8 cellular contexts compared by ENCODE assay signal in genomic region chr17:28718317-28718672, GRCh38. TPM values are rescaled to one million over a fixed set of nuclear protein-coding genes. Genes with fewer than 3 reads are reported as not detected.
DNase-seq lines count a peak whose midpoint lies in the region; ATAC-seq and TF ChIP-seq lines count a peak whose summit lies in the region.

No MANE protein-coding gene starts in this region.

- H3K4me3 ChIP-seq in astrocyte of the cerebellum (ENCODE audit: low read depth, low read length) (peak overlapping the region; percentile 82), liver (ENCODE audit: low read depth in 1 of 3, low read length in 3 of 3) (no peak overlapping the region), transverse colon (peak overlapping the region in 3 of 4 donors; percentile 37 to 56 (median 49))

- peaks cover 32% of the 10 kb centered on the region for H3K36me3 Mint-ChIP-seq in activated naive CD4-positive, alpha-beta T cell treated with anti-CD3 and anti-CD28 coated beads, Interleukin-2, amount 10 ng/mL, durations not matched to agents 7 days and 5 days

- H3K9ac ChIP-seq in liver (ENCODE audit: low read depth in 1 of 2, low read length in 2 of 2): no peak overlapping the region

- ATAC-seq in HG02588 (IDR thresholded peaks at IDR 0.05; ENCODE audit: unreplicated experiment) (no peak), HG03159 (IDR thresholded peaks at IDR 0.05; ENCODE audit: unreplicated experiment) (no peak), HG03025 (IDR thresholded peaks at IDR 0.05; ENCODE audit: low FRiP score, unreplicated experiment) (no peak)

- peaks cover 7 to 27% (median 17%) of the 10 kb centered on the region in 4 donors for H3K4me1 ChIP-seq in liver (ENCODE audit: control insufficient read depth in 4 of 4, insufficient read depth in 4 of 4, low read length in 3 of 4)
- peaks cover 30 to 58% (median 42%) of the 10 kb centered on the region in 4 donors for H3K4me1 ChIP-seq in transverse colon

- peaks cover 56% of the 10 kb centered on the region for H3K27me3 Mint-ChIP-seq in activated naive CD4-positive, alpha-beta T cell treated with anti-CD3 and anti-CD28 coated beads, Interleukin-2, amount 10 ng/mL, durations not matched to agents 7 days and 5 days

- H3K9me3 ChIP-seq in liver (ENCODE audit: control insufficient read depth in 4 of 4, low read length in 3 of 4) (no peaks in the 10 kb centered on the region), transverse colon (no peaks in the 10 kb centered on the region)

- no peaks in the 10 kb centered on the region for H3K9me3 Mint-ChIP-seq in activated naive CD4-positive, alpha-beta T cell treated with anti-CD3 and anti-CD28 coated beads, Interleukin-2, amount 10 ng/mL, durations not matched to agents 7 days and 5 days

- in situ Hi-C loops in astrocyte of the cerebellum (cut with HindIII; ENCODE audit: low sequenced_read_pairs) (no loop called here), transverse colon (cut with MboI; ENCODE audit: low pct_ligation_motif_present in 1 of 4, low pct_unique_long_range_greater_than_20kb in 1 of 4, low sequenced_read_pairs in 3 of 4) (no loop called here)

- no peak for DNase-seq in activated naive CD4-positive, alpha-beta T cell treated with anti-CD3 and anti-CD28 coated beads, Interleukin-2, amount 10 ng/mL, durations not matched to agents 7 days and 5 days
- no peak for DNase-seq in activated naive CD4-positive, alpha-beta T cell treated with anti-CD3 and anti-CD28 coated beads, Interleukin-2, amount 50 U/mL, for 16 hours
- no peak for DNase-seq in astrocyte of the cerebellum (ENCODE audit: low read depth)
- DNase-seq in transverse colon: no peak

- CTCF ChIA-PET in activated naive CD4-positive, alpha-beta T cell treated with anti-CD3 and anti-CD28 coated beads, Interleukin-2, amount 10 ng/mL, durations not matched to agents 7 days and 5 days (lab: Charles Lee): interaction anchor here (3.9 kb wide), 1 partner anchor 235 kb away, joined by 11 read pairs; no protein-coding TSS in a partner anchor

- H3K27me3 ChIP-seq in liver (ENCODE audit: control insufficient read depth in 4 of 4, insufficient read depth in 4 of 4, low read length in 3 of 4) (no peaks in the 10 kb centered on the region), transverse colon (peaks cover 14% of the 10 kb centered on the region)

- peak overlapping the region; percentile 4 for H3K27ac Mint-ChIP-seq in activated naive CD4-positive, alpha-beta T cell treated with anti-CD3 and anti-CD28 coated beads, Interleukin-2, amount 10 ng/mL, durations not matched to agents 7 days and 5 days

- 67% methylated on average over 11 of the region's 11 CpGs for WGBS in liver
- 48 to 64% methylated on average over 1 to 11 of the region's 11 CpGs for WGBS in transverse colon (ENCODE audit: low coverage in 1 of 2), 2 donors

- H3K4me1 Mint-ChIP-seq in activated naive CD4-positive, alpha-beta T cell treated with anti-CD3 and anti-CD28 coated beads, Interleukin-2, amount 10 ng/mL, durations not matched to agents 7 days and 5 days: peaks cover 48% of the 10 kb centered on the region

- TF ChIP-seq CTCF in astrocyte of the cerebellum (IDR thresholded peaks at IDR 0.05; ENCODE audit: low read depth, low read length, missing control alignments): no peak
- TF ChIP-seq CTCF in liver (IDR thresholded peaks at IDR 0.05; ENCODE audit: low read depth, low read length, missing input control): no peak
- TF ChIP-seq CTCF in transverse colon (IDR thresholded peaks at IDR 0.05): no peak

- TF ChIP-seq EP300 in transverse colon (IDR thresholded peaks at IDR 0.05; ENCODE audit: low read depth): no peak

- peaks cover 7 to 17% (median 12%) of the 10 kb centered on the region in 4 donors for H3K36me3 ChIP-seq in liver (ENCODE audit: control insufficient read depth in 4 of 4, insufficient read depth in 3 of 4, low read depth in 1 of 4, low read length in 3 of 4)
- peaks cover 0 to 12% (median 6%) of the 10 kb centered on the region in 4 donors for H3K36me3 ChIP-seq in transverse colon

- intact Hi-C loops in transverse colon (cut with DNase I; ENCODE audit: low total_unique reads): no loop called here

- no peak for TF ChIP-seq RAD21 in liver (IDR thresholded peaks at IDR 0.05)

- H3K4me3 Mint-ChIP-seq in activated naive CD4-positive, alpha-beta T cell treated with anti-CD3 and anti-CD28 coated beads, Interleukin-2, amount 10 ng/mL, durations not matched to agents 7 days and 5 days: peak overlapping the region; percentile 68

- no peak for TF ChIP-seq POLR2A in transverse colon (IDR thresholded peaks at IDR 0.05)

- H3K27ac ChIP-seq in liver (ENCODE audit: low read depth in 1 of 2, low read length in 2 of 2): peak overlapping the region; percentile 60 to 70
- peak overlapping the region; percentile 85 to 91 (median 88) for H3K27ac ChIP-seq in transverse colon

TF ChIP-seq in liver, 16 proteins besides CTCF, POLR2A, EP300 and RAD21:
- TF ChIP-seq TAF1 (conservative IDR thresholded peaks at IDR 0.05) (no peak), FOXA1 (IDR thresholded peaks at IDR 0.05) (no peak), REST (IDR thresholded peaks at IDR 0.05) (no peak), HNF4G (IDR thresholded peaks at IDR 0.05) (no peak), ATF3 (IDR thresholded peaks at IDR 0.05) (no peak), RXRA (IDR thresholded peaks at IDR 0.05) (no peak), EGR1 (IDR thresholded peaks at IDR 0.05; ENCODE audit: low read depth in 2 of 2) (no peak), GABPA (IDR thresholded peaks at IDR 0.05 in 1 of 2, conservative IDR thresholded peaks at IDR 0.05 in 1 of 2) (no peak), NR2F2 (IDR thresholded peaks at IDR 0.05) (no peak), JUND (IDR thresholded peaks at IDR 0.05) (no peak), ZBTB33 (IDR thresholded peaks at IDR 0.05) (no peak), FOXA2 (IDR thresholded peaks at IDR 0.05) (no peak), SP1 (IDR thresholded peaks at IDR 0.05) (no peak), YY1 (IDR thresholded peaks at IDR 0.05) (no peak), HNF4A (conservative IDR thresholded peaks at IDR 0.05) (no peak)
- TF ChIP-seq, protein P1, sequence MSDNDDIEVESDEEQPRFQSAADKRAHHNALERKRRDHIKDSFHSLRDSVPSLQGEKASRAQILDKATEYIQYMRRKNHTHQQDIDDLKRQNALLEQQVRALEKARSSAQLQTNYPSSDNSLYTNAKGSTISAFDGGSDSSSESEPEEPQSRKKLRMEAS (IDR thresholded peaks at IDR 0.05): no peak

RNA-seq across cellular contexts. Expression of gene RAB34, which starts 0.6 kb away (rescaled TPM):
- total RNA-seq in liver: 10 to 100 TPM in 1 of 2 donors, 1 to 10 TPM in 1; 5.6 to 14.3 TPM
- polyA plus RNA-seq in liver: 1 to 10 TPM; 4.5 to 9.6 TPM
- 10 to 100 TPM; 41.1 to 60.5 (median 50.0) TPM for total RNA-seq in transverse colon

RNA-seq across cellular contexts. Expression of gene RPL23A, which starts 1.5 kb away (rescaled TPM):
- total RNA-seq in liver: 100 to 1,000 TPM; 106 to 189 TPM
- polyA plus RNA-seq in liver: 100 to 1,000 TPM; 484 to 507 TPM
- 100 to 1,000 TPM; 238 to 385 (median 342) TPM for total RNA-seq in transverse colon

RNA-seq across cellular contexts. Expression of gene PROCA1, which starts 6.6 kb away (rescaled TPM):
- total RNA-seq in liver: under 1 TPM; 0.25 to 0.65 TPM
- polyA plus RNA-seq in liver: under 1 TPM; 0.16 to 0.44 TPM
- 1 to 10 TPM in 2 of 4 donors, under 1 TPM in 1, not detected in 1; 0.96 to 2.9 (median 1.4) TPM for total RNA-seq in transverse colon

RNA-seq across cellular contexts. Expression of gene TLCD1, which starts 7.7 kb away (rescaled TPM):
- total RNA-seq in liver (1 to 10 TPM; 4.4 to 7.9 TPM), transverse colon (10 to 100 TPM in 1 of 4 donors, 1 to 10 TPM in 1, not detected in 2; 5.6 to 11.5 TPM)
- 1 to 10 TPM; 5.1 to 8.8 TPM for polyA plus RNA-seq in liver

RNA-seq across cellular contexts. Expression of gene NEK8, which starts 10.3 kb away (rescaled TPM):
- 1 to 10 TPM; 6.3 to 7.8 TPM for total RNA-seq in liver
- polyA plus RNA-seq in liver: 1 to 10 TPM; 1.7 to 2.7 TPM
- total RNA-seq in transverse colon: 10 to 100 TPM in 1 of 4 donors, 1 to 10 TPM in 3; 5.7 to 52.3 (median 8.3) TPM

Comparison
In these comparisons a context has a peak if more than half of its experiments do, and no peak if none do; other contexts are left out.
1. H3K4me3 ChIP-seq: peak in astrocyte of the cerebellum (single experiment) and transverse colon (3 of 4); none in liver (0 of 3).